Comparison of ENCODE assay signal across 7 cellular contexts in genomic region chr9:96619491-96620154, GRCh38. TPM values are rescaled to one million over a fixed set of nuclear protein-coding genes. Genes with fewer than 3 reads are reported as not detected.
A peak's percentile ranks its signal among the peaks of the same experiment; 100 is the strongest.
DNase-seq lines count a peak whose midpoint lies in the region; ATAC-seq and TF ChIP-seq lines count a peak whose summit lies in the region.

Gene CDC14B (minus strand): TSS chr9:96619843. CDS start chr9:96619378, 465 bp downstream.

- TF ChIP-seq EP300 in ovary (IDR thresholded peaks at IDR 0.05): no peak

- WGBS in adrenal gland, 4 donors: 1 to 3% (median 1%) methylated on average over 12 to 66 of the region's 66 CpGs
- WGBS in heart left ventricle, 4 donors: 0 to 13% (median 3%) methylated on average over 5 to 66 of the region's 66 CpGs
- 0 to 1% (median 1%) methylated on average over 40 to 65 of the region's 66 CpGs for WGBS in ovary, 3 donors
- WGBS in testis, 2 donors: 1 to 4% methylated on average over 12 to 24 of the region's 66 CpGs

- TF ChIP-seq CTCF in adrenal gland (IDR thresholded peaks at IDR 0.05): peak in 2 of 6 experiments; percentile 19 to 48
- TF ChIP-seq CTCF in heart left ventricle (IDR thresholded peaks at IDR 0.05): peak in 2 of 12 donors; percentile 21 to 28
- peak in 2 of 3 donors; percentile 10 to 24 for TF ChIP-seq CTCF in ovary (IDR thresholded peaks at IDR 0.05)
- peak in 2 of 3 experiments; percentile 13 to 15 for TF ChIP-seq CTCF in testis (IDR thresholded peaks at IDR 0.05)

- H3K36me3 ChIP-seq in adrenal gland (replicated peaks in 1 of 2) (no peaks in the 10 kb centered on the region), heart left ventricle (no peaks in the 10 kb centered on the region), ovary (no peaks in the 10 kb centered on the region), testis (ENCODE audit: low read depth, missing control alignments) (no peaks in the 10 kb centered on the region)

- H3K4me1 ChIP-seq in adrenal gland (replicated peaks in 1 of 2) (peaks cover 0 to 5% of the 10 kb centered on the region in 2 donors), heart left ventricle (peaks cover 0 to 12% (median 2%) of the 10 kb centered on the region in 12 donors), ovary (ENCODE audit: insufficient read depth) (no peaks in the 10 kb centered on the region), testis (no peaks in the 10 kb centered on the region)

- ATAC-seq in GM19324 (IDR thresholded peaks at IDR 0.05; ENCODE audit: low FRiP score, unreplicated experiment) (peak; percentile 86), heart left ventricle (peak; percentile 50 to 82 (median 78))

- intact Hi-C loops in adrenal gland (cut with DNase I) (no loop called here), heart left ventricle (cut with DNase I) (loop anchor here in 8 of 10 donors (2.0 to 10.0 kb wide), 9 partner anchors 33 to 169 kb away; partner anchors contain the start of genes HABP4 (in 5 of the 8) and PRXL2C (in 2 of the 8)), ovary (cut with DNase I) (loop anchor here in 1 of 4 donors (10.0 kb wide), 1 partner anchor 155 kb away; no protein-coding TSS in a partner anchor), testis (cut with DNase I; ENCODE audit: low total_unique reads) (no loop called here)

- H3K9me3 ChIP-seq in adrenal gland (replicated peaks in 1 of 3) (no peaks in the 10 kb centered on the region), heart left ventricle (no peaks in the 10 kb centered on the region), ovary (no peaks in the 10 kb centered on the region), testis (no peaks in the 10 kb centered on the region)

- TF ChIP-seq POLR2A in adrenal gland (IDR thresholded peaks at IDR 0.05): peak in 1 of 2 donors; percentile 25
- peak in 1 of 2 donors; percentile 16 for TF ChIP-seq POLR2A in heart left ventricle (IDR thresholded peaks at IDR 0.05)
- TF ChIP-seq POLR2A in ovary (IDR thresholded peaks at IDR 0.05): no peak
- no peak for TF ChIP-seq POLR2A in testis (IDR thresholded peaks at IDR 0.05)

- DNase-seq in MV-4-11 (lab: John Stamatoyannopoulos, UW) (peak; percentile 27), T-helper 1 cell (peak; percentile 20 to 79 (median 56)), adrenal gland (peak; percentile 88 to 98 (median 90)), heart left ventricle (peak; percentile 87 to 96 (median 92)), ovary (peak; percentile 80 to 88 (median 85)), testis (peak; percentile 99)

- H3K4me3 ChIP-seq in adrenal gland (peak within 1 kb of the TSS in 3 of 4 donors; percentile 44 to 90 (median 45)), heart left ventricle (peak within 1 kb of the TSS; percentile 58 to 89 (median 78)), ovary (peak within 1 kb of the TSS; percentile 55), testis (peak within 1 kb of the TSS; percentile 74 to 83)

- H3K27ac ChIP-seq in adrenal gland: peak within 1 kb of the TSS in 4 of 5 donors; percentile 47 to 85 (median 72)
- peak within 1 kb of the TSS; percentile 72 to 92 (median 88) for H3K27ac ChIP-seq in heart left ventricle
- no peak within 1 kb of the TSS for H3K27ac ChIP-seq in ovary
- H3K27ac ChIP-seq in testis: peak within 1 kb of the TSS; percentile 84 to 86

- no peaks in the 10 kb centered on the region for H3K27me3 ChIP-seq in adrenal gland
- peaks cover 0 to 14% (median 0%) of the 10 kb centered on the region in 9 donors for H3K27me3 ChIP-seq in heart left ventricle
- no peaks in the 10 kb centered on the region for H3K27me3 ChIP-seq in ovary
- H3K27me3 ChIP-seq in testis: no peaks in the 10 kb centered on the region

RNA-seq across cellular contexts. Expression of gene CDC14B, which starts in this region (rescaled TPM):
- total RNA-seq in adrenal gland: 10 to 100 TPM in 7 of 8 donors, 1 to 10 TPM in 1; 9.7 to 19.1 (median 16.8) TPM
- 1 to 10 TPM; 7.5 to 8.9 (median 8.2) TPM for polyA plus RNA-seq in adrenal gland
- 10 to 100 TPM; 18.8 to 37.0 (median 26.9) TPM for total RNA-seq in heart left ventricle
- polyA plus RNA-seq in heart left ventricle: 10 to 100 TPM in 1 of 2 donors, 1 to 10 TPM in 1; 5.1 to 11.7 TPM
- 10 to 100 TPM in 5 of 7 donors, 1 to 10 TPM in 2; 8.1 to 15.3 (median 11.4) TPM for total RNA-seq in ovary
- 10 to 100 TPM in 1 of 2 donors, 1 to 10 TPM in 1; 5.9 to 14.9 TPM for polyA plus RNA-seq in ovary
- total RNA-seq in testis: 10 to 100 TPM; 33.1 to 44.0 TPM
- 33.7 TPM for polyA plus RNA-seq in testis (ENCODE audit: insufficient read depth, low read depth, low replicate concordance)

Comparison
In these comparisons a context has a peak if more than half of its experiments do, and no peak if none do; other contexts are left out.
1. DNase-seq: peak in every context shown above with its lines; median percentile 99 in testis; 92 in heart left ventricle; 90 in adrenal gland; 85 in ovary; 56 in T-helper 1 cell; 27 in MV-4-11.
2. H3K27ac ChIP-seq: peak in adrenal gland (4 of 5), heart left ventricle (12 of 12) and testis (2 of 2); none in ovary (0 of 2).
3. intact Hi-C loops: an anchor here in heart left ventricle (2.0 to 10.0 kb wide); none called in adrenal gland and testis.
4. Peak in every context shown above with its lines, with median percentiles within 50 percentile points of each other: H3K4me3 ChIP-seq.